Comparison of ENCODE assay signal across 1 cellular context in genomic region chr16:19102187-19102872, GRCh38.
TF ChIP-seq lines count a peak whose summit lies in the region.

No MANE protein-coding gene starts in this region.

TF ChIP-seq in HEK293, 187 proteins besides CTCF, POLR2A, EP300 and RAD21 (continued from another document):
- peak; percentile 88 for TF ChIP-seq INSM2 (tag by site-specific recombination; IDR thresholded peaks at IDR 0.05)
- peak; percentile 61; the same call in 1 of the 2 replicates for TF ChIP-seq ZNF394 (tag by site-specific recombination; IDR thresholded peaks at IDR 0.05; ENCODE audit: borderline replicate concordance)
- TF ChIP-seq ZNF10 (tag by site-specific recombination; IDR thresholded peaks at IDR 0.05), result peak; percentile 28
- peak; percentile 98 for TF ChIP-seq PRDM4 (tag by site-specific recombination; IDR thresholded peaks at IDR 0.05)
- peak; percentile 17 for TF ChIP-seq ZBTB26 (tag by site-specific recombination; optimal IDR thresholded peaks at IDR 0.05)
- TF ChIP-seq ZNF398 (tag by site-specific recombination; IDR thresholded peaks at IDR 0.05), result peak; percentile 72
- peak; percentile 86 for TF ChIP-seq PATZ1 (tag by site-specific recombination; IDR thresholded peaks at IDR 0.05)
- no peak for TF ChIP-seq KLF7 (tag by site-specific recombination; IDR thresholded peaks at IDR 0.05; ENCODE audit: borderline replicate concordance)
- peak; percentile 86 for TF ChIP-seq KLF10 (tag by site-specific recombination; IDR thresholded peaks at IDR 0.05)
- TF ChIP-seq RBAK (tag by site-specific recombination; IDR thresholded peaks at IDR 0.05), result no peak
- peak; percentile 17; the same call in 1 of the 2 replicates for TF ChIP-seq ZNF146 (tag by site-specific recombination; IDR thresholded peaks at IDR 0.05)
- peak; percentile 78 for TF ChIP-seq IKZF3 (tag by site-specific recombination; IDR thresholded peaks at IDR 0.05)
- peak; percentile 91 for TF ChIP-seq ZBTB21 (tag by site-specific recombination; IDR thresholded peaks at IDR 0.05)
- peak; percentile 57 for TF ChIP-seq GLIS2 (tag by site-specific recombination; IDR thresholded peaks at IDR 0.05)
- no peak for TF ChIP-seq ZBTB11 (tag by site-specific recombination; conservative IDR thresholded peaks at IDR 0.05; ENCODE audit: low read depth)
- TF ChIP-seq GFI1B (tag by site-specific recombination; IDR thresholded peaks at IDR 0.05), result no peak
- TF ChIP-seq ZNF530 (tag by site-specific recombination; IDR thresholded peaks at IDR 0.05; ENCODE audit: low read depth), result no peak
- peak; percentile 49; the same call in 1 of the 2 replicates for TF ChIP-seq KLF17 (tag by site-specific recombination; IDR thresholded peaks at IDR 0.05)
- no peak for TF ChIP-seq ZBTB7A (tag by site-specific recombination; IDR thresholded peaks at IDR 0.05; ENCODE audit: low read depth)
- no peak for TF ChIP-seq ZNF76 (tag by site-specific recombination; IDR thresholded peaks at IDR 0.05; ENCODE audit: borderline replicate concordance, low read depth)
- no peak for TF ChIP-seq ZFP41 (tag by site-specific recombination; IDR thresholded peaks at IDR 0.05; ENCODE audit: borderline replicate concordance)
- TF ChIP-seq ZBTB8A (tag by site-specific recombination; IDR thresholded peaks at IDR 0.05), result peak; percentile 75
- peak; percentile 59 for TF ChIP-seq ZBTB20 (tag by site-specific recombination; IDR thresholded peaks at IDR 0.05)
- peak; percentile 93 for TF ChIP-seq ATF2 (tag by site-specific recombination; IDR thresholded peaks at IDR 0.05; ENCODE audit: low read depth)
- no peak for TF ChIP-seq ZNF514 (tag by site-specific recombination; IDR thresholded peaks at IDR 0.05)
- TF ChIP-seq ZNF639 (tag by site-specific recombination; IDR thresholded peaks at IDR 0.05), result peak; percentile 84
- TF ChIP-seq ZIC2 (tag by site-specific recombination; IDR thresholded peaks at IDR 0.05), result peak; percentile 88
- TF ChIP-seq ZBTB17 (tag by site-specific recombination; IDR thresholded peaks at IDR 0.05), result peak; percentile 86
- peak; percentile 28; the same call in 1 of the 2 replicates for TF ChIP-seq PRDM1 (tag by site-specific recombination; IDR thresholded peaks at IDR 0.05)
- TF ChIP-seq ZNF561 (tag by site-specific recombination; IDR thresholded peaks at IDR 0.05; ENCODE audit: borderline replicate concordance), result peak; percentile 79
